ENCODE assay signal across 15 cellular contexts in the genomic region with DNA sequence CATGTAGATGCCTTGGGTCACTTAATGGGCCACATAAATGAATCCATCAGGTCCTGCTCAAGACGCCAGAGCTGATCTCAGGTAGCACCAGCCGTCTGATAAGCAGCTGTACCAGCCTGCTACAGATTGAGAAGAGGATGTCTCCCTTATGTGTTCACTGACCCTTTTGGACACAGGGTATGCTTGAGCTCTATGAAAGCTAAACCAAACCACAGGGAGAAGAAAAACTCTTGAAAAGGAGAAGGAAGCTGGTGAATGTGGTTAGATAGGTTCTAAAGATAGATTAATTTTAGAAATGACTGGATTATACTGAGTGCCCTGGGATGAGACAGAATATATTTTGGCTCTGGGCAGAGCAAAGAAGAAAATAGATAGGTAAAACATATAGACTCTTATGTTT.
"Had no signal": no experiment of that assay in that cellular context is flagged by ENCODE, and none has a peak within 500 bp of the region (broad histone marks: within the 10 kb centered on the region; RNA-seq: fewer than 3 reads in every experiment).

No MANE protein-coding gene starts in this region.

- H3K27ac ChIP-seq: right atrium auricular region, tibial nerve, vagina had no signal

- H3K4me3 ChIP-seq: lung, right atrium auricular region, tibial nerve, vagina had no signal

- H3K27me3 ChIP-seq: right atrium auricular region, tibial nerve, vagina had no signal

- H3K9me3 ChIP-seq: right atrium auricular region, tibial nerve, vagina had no signal

- DNase-seq: activated B cell treated with CpG ODN at 0.5 μM for 24 hours; activated CD4-positive, alpha-beta T cell treated with anti-CD3 and anti-CD28 coated beads for 48 hours; activated CD8-positive, alpha-beta memory T cell treated with anti-CD3 and anti-CD28 coated beads, Interleukin-2, amount 50 U/mL, for 48 hours; activated CD8-positive, alpha-beta T cell treated with anti-CD3 and anti-CD28 coated beads, Interleukin-2, amount 10 ng/mL, durations not matched to agents 7 days and 5 days; activated gamma-delta T cell; activated T-cell treated with anti-CD3 and anti-CD28 coated beads, Interleukin-2, amount 50 U/mL, for 72 hours; islet precursor cell; stimulated activated CD4-positive, alpha-beta T cell treated with anti-CD3 and anti-CD28 coated beads, Interleukin-15, amount 100 ng/mL, for 24 hours; stimulated activated CD4-positive, alpha-beta T cell treated with anti-CD3 and anti-CD28 coated beads, Interleukin-4, amount 100 ng/mL, for 1 hour; stimulated activated naive CD4-positive, alpha-beta T cell treated with Interleukin-2 at 50 U/mL for 16 hours; substantia nigra had no signal

- H3K36me3 ChIP-seq: right atrium auricular region, tibial nerve, vagina had no signal

- H3K4me1 ChIP-seq: right atrium auricular region, tibial nerve, vagina had no signal
